Comparison of ENCODE assay signal across 20 cellular contexts in the genomic region with DNA sequence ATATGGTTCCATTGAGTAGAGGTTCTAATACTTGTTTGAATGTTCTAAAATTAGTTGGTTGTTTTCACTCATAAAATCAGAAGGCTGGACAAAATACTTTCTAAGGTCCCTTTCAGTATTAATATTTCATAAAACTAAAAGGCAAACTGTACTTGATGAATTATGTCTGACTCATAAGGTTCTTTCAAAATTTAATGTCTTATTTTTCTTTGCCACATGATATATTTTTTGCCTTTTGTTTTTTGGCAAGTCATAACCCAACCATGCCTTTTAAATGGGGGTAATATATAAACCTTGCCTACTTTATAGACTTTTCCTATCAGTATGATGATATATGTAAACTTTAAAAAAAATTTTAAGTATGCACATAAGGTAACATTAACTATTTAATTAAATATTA.
DNase-seq lines count a peak whose midpoint lies in the region; ATAC-seq and TF ChIP-seq lines count a peak whose summit lies in the region.
"Had no signal": no experiment of that assay in that cellular context is flagged by ENCODE, and none has a peak within 500 bp of the region (broad histone marks: within the 10 kb centered on the region; RNA-seq: fewer than 3 reads in every experiment).

No MANE protein-coding gene starts in this region.

- in situ Hi-C loops in brain microvascular endothelial cell (cut with HindIII; ENCODE audit: low pct_ligation_motif_present, low sequenced_read_pairs) = no loop called here
- in situ Hi-C loops in GM13976 (cut with MboI; ENCODE audit: low sequenced_read_pairs, unreplicated experiment) = no loop called here

- H3K9ac ChIP-seq in smooth muscle cell (ENCODE audit: low read depth) = no peak overlapping the region

- H3K36me3 ChIP-seq in brain microvascular endothelial cell (replicated peaks) (no peaks in the 10 kb centered on the region), smooth muscle cell (ENCODE audit: low read depth) (no peaks in the 10 kb centered on the region)
- H3K36me3 ChIP-seq: ascending aorta, gastroesophageal sphincter, right lobe of liver, thyroid gland had no signal

- H3K4me1 ChIP-seq in foreskin keratinocyte = peaks cover 25% of the 10 kb centered on the region
- no peaks in the 10 kb centered on the region for H3K4me1 ChIP-seq in smooth muscle cell (ENCODE audit: low read depth)
- H3K4me1 ChIP-seq: ascending aorta, thyroid gland had no signal

- H3K27me3 ChIP-seq in brain microvascular endothelial cell (replicated peaks) (no peaks in the 10 kb centered on the region), foreskin keratinocyte (no peaks in the 10 kb centered on the region), smooth muscle cell (ENCODE audit: low read depth) (no peaks in the 10 kb centered on the region)
- H3K27me3 ChIP-seq: ascending aorta, gastroesophageal sphincter, right lobe of liver, thyroid gland had no signal

- TF ChIP-seq CTCF in brain microvascular endothelial cell (IDR thresholded peaks at IDR 0.05; ENCODE audit: low read depth, low read length, missing control alignments) = no peak
- TF ChIP-seq CTCF in foreskin keratinocyte (conservative IDR thresholded peaks at IDR 0.05) = no peak
- no peak for TF ChIP-seq CTCF in smooth muscle cell (IDR thresholded peaks at IDR 0.05; ENCODE audit: borderline replicate concordance, insufficient read depth, poor library complexity, severe bottlenecking)
- TF ChIP-seq CTCF in RWPE1 (conservative IDR thresholded peaks at IDR 0.05; ENCODE audit: low read depth) = no peak
- TF ChIP-seq CTCF in GM13976 (IDR thresholded peaks at IDR 0.05; ENCODE audit: borderline replicate concordance, control extremely low read depth, extremely low read depth, insufficient read depth, missing control alignments) = no peak

- DNase-seq in LHCN-M2 (ENCODE audit: low read depth) (peak; percentile 54), brain microvascular endothelial cell (no peak), foreskin keratinocyte (peak in 1 of 2 donors; percentile 16), smooth muscle cell (lab: John Stamatoyannopoulos, UW; ENCODE audit: unreplicated experiment) (no peak), RWPE1 (ENCODE audit: low spot score) (no peak), GM13976 (ENCODE audit: low spot score) (no peak)
- DNase-seq: CD4-positive, alpha-beta T cell; hypothalamus; NCI-H146; nephron progenitor cell; right lobe of liver; stimulated activated naive CD8-positive, alpha-beta T cell treated with anti-CD3 and anti-CD28 coated beads, Interleukin-15, amount 100 ng/mL, for 72 hours; T1000; thyroid gland had no signal

- peaks cover 22% of the 10 kb centered on the region for H4K20me1 ChIP-seq in smooth muscle cell (ENCODE audit: low read depth)

- POLR2A ChIA-PET in RWPE1 (lab: Yijun Ruan, JAX; ENCODE audit: low non-redundant PET) = no interaction called here

- peaks cover 4% of the 10 kb centered on the region for H3F3A ChIP-seq in smooth muscle cell (ENCODE audit: low read depth)

- no peak overlapping the region for H2AFZ ChIP-seq in smooth muscle cell (ENCODE audit: low read depth)

- H3K4me2 ChIP-seq in smooth muscle cell = peak overlapping the region; percentile 37

- no peaks in the 10 kb centered on the region for H3K79me2 ChIP-seq in smooth muscle cell (ENCODE audit: low read depth)

- no peaks in the 10 kb centered on the region for H3K9me3 ChIP-seq in smooth muscle cell (replicated peaks; ENCODE audit: low read depth)
- H3K9me3 ChIP-seq: ascending aorta, gastroesophageal sphincter, right lobe of liver, thyroid gland had no signal

- ATAC-seq in foreskin keratinocyte (peak; percentile 56), HG03342 (IDR thresholded peaks at IDR 0.05; ENCODE audit: unreplicated experiment) (no peak)
- ATAC-seq: gastroesophageal sphincter, K562, Right ventricle myocardium inferior, WTC11 had no signal

- H3K27ac ChIP-seq in brain microvascular endothelial cell (peak overlapping the region; percentile 8), foreskin keratinocyte (no peak overlapping the region), smooth muscle cell (ENCODE audit: low read depth) (peak overlapping the region; percentile 52), RWPE1 (no peak overlapping the region)
- H3K27ac ChIP-seq: ascending aorta, gastroesophageal sphincter, right lobe of liver, thyroid gland had no signal

- no peak overlapping the region for H3K4me3 ChIP-seq in brain microvascular endothelial cell (ENCODE audit: low read depth, low read length)
- H3K4me3 ChIP-seq in smooth muscle cell = no peak overlapping the region
- H3K4me3 ChIP-seq: ascending aorta, gastroesophageal sphincter, K562, right lobe of liver, thyroid gland had no signal

- CTCF ChIA-PET in RWPE1 (lab: Yijun Ruan, JAX) = no interaction called here

Comparison
In these comparisons a context has a peak if more than half of its experiments do, and no peak if none do; other contexts are left out.
1. H3K27ac ChIP-seq: peak in brain microvascular endothelial cell (single experiment) and smooth muscle cell (single experiment); none in foreskin keratinocyte (single experiment) and RWPE1 (single experiment).